In the genomic region with DNA sequence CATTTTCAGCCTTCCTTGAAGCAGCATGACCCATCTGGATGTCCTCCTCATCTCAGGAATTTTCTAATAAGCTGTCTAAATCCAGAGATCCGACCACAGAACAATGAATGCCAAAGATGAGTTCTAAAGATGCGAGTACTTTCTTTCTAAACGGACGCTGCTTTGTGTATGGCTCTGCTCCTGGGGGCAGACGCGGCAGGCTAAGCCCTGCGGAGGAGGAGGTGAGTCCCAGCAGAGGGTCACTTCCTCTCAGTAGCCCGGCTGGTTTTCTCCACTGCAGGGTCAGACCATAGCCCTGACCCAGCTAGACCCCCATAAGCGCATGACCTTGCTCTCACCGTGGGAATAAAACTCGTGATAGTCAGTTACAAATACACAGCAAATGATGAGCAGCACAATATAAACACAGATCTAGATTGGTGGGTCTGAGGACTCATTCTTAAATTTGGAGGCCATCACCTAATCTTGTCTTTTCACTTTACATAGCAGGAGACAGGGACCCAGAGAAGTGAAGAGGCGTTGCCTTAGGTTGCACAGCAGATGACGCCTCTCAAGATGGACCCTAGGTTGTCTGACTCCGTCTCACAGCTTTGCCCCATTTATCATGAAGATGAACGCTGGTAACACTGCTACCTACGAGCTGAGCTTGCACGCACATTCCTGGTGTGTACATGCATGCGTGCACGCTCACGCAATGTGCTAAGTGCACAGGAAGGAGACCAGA, we compare ENCODE assay signal across 8 cellular contexts. TPM values are rescaled to one million over a fixed set of nuclear protein-coding genes. Genes with fewer than 3 reads are reported as not detected.
A peak's percentile ranks its signal among the peaks of the same experiment; 100 is the strongest.
DNase-seq lines count a peak whose midpoint lies in the region; ATAC-seq and TF ChIP-seq lines count a peak whose summit lies in the region.

No MANE protein-coding gene starts in this region.

- H3K27me3 ChIP-seq in osteoblast (ENCODE audit: insufficient read depth, low read length): no peaks in the 10 kb centered on the region
- no peaks in the 10 kb centered on the region for H3K27me3 ChIP-seq in naive thymus-derived CD4-positive, alpha-beta T cell (ENCODE audit: control insufficient read depth in 2 of 2, insufficient read depth in 2 of 2, low read length in 2 of 2)

- H3K79me2 ChIP-seq in osteoblast (ENCODE audit: insufficient read depth, low read length): peaks cover 72% of the 10 kb centered on the region

- H3K36me3 Mint-ChIP-seq in CD14-positive monocyte: peaks cover 52 to 60% of the 10 kb centered on the region in 2 donors
- peaks cover 0 to 19% (median 10%) of the 10 kb centered on the region in 5 donors for H3K36me3 Mint-ChIP-seq in naive thymus-derived CD4-positive, alpha-beta T cell

- H3K9me3 ChIP-seq in osteoblast (ENCODE audit: low read depth, low read length): no peaks in the 10 kb centered on the region
- H3K9me3 ChIP-seq in naive thymus-derived CD4-positive, alpha-beta T cell (ENCODE audit: control insufficient read depth in 2 of 3, low read length in 3 of 3): no peaks in the 10 kb centered on the region
- H3K9me3 ChIP-seq in mucosa of descending colon: no peaks in the 10 kb centered on the region

- DNase-seq in CD14-positive monocyte (ENCODE audit: low spot score): no peak
- peak; percentile 56 for DNase-seq in NCI-H82 treated with DMSO at 0.1 percent for 48 hours (lab: John Stamatoyannopoulos, UW; ENCODE audit: unreplicated experiment)
- DNase-seq in dermis blood vessel endothelial cell: peak; percentile 49
- DNase-seq in osteoblast (ENCODE audit: insufficient read length, low spot score, missing footprints): no peak
- no peak for DNase-seq in naive thymus-derived CD4-positive, alpha-beta T cell
- no peak for DNase-seq in mucosa of descending colon

- peaks cover 53% of the 10 kb centered on the region for H3K36me3 ChIP-seq in osteoblast (ENCODE audit: insufficient read depth, low read length)
- peaks cover 0 to 9% (median 3%) of the 10 kb centered on the region in 3 experiments for H3K36me3 ChIP-seq in naive thymus-derived CD4-positive, alpha-beta T cell (ENCODE audit: control insufficient read depth in 2 of 3, insufficient read depth in 3 of 3, low read length in 3 of 3)
- H3K36me3 ChIP-seq in mucosa of descending colon (ENCODE audit: low read depth): no peaks in the 10 kb centered on the region

- peak overlapping the region; percentile 100 for H3K27ac ChIP-seq in osteoblast (ENCODE audit: low read depth, low read length)
- H3K27ac ChIP-seq in naive thymus-derived CD4-positive, alpha-beta T cell (ENCODE audit: low read depth, low read length): no peak overlapping the region

- H3K27me3 Mint-ChIP-seq in CD14-positive monocyte (ENCODE audit: low read depth in 3 of 3): peaks cover 0 to 3% (median 0%) of the 10 kb centered on the region in 3 donors
- H3K27me3 Mint-ChIP-seq in naive thymus-derived CD4-positive, alpha-beta T cell: no peaks in the 10 kb centered on the region

- H3K9me3 Mint-ChIP-seq in CD14-positive monocyte: no peaks in the 10 kb centered on the region
- H3K9me3 Mint-ChIP-seq in naive thymus-derived CD4-positive, alpha-beta T cell: peaks cover 0 to 3% (median 0%) of the 10 kb centered on the region in 11 donors

- intact Hi-C loops in CD14-positive monocyte (cut with micrococcal nuclease) (no loop called here), mucosa of descending colon (cut with DNase I, micrococcal nuclease) (no loop called here)
- intact Hi-C loops in naive thymus-derived CD4-positive, alpha-beta T cell (cut with micrococcal nuclease): no loop called here

- no peak overlapping the region for H3K4me2 ChIP-seq in osteoblast (ENCODE audit: insufficient read depth, low read length)

- CTCF ChIA-PET in naive thymus-derived CD4-positive, alpha-beta T cell (lab: Charles Lee): no interaction called here

- H4K20me1 ChIP-seq in osteoblast (ENCODE audit: insufficient read depth, low read length): peaks cover 4% of the 10 kb centered on the region

- no peak overlapping the region for H3K4me3 Mint-ChIP-seq in CD14-positive monocyte
- no peak overlapping the region for H3K4me3 Mint-ChIP-seq in naive thymus-derived CD4-positive, alpha-beta T cell

- no peak for ATAC-seq in naive thymus-derived CD4-positive, alpha-beta T cell
- ATAC-seq in HG03342 (IDR thresholded peaks at IDR 0.05; ENCODE audit: unreplicated experiment): no peak
- ATAC-seq in GM18498 (IDR thresholded peaks at IDR 0.05; ENCODE audit: unreplicated experiment): no peak
- no peak for ATAC-seq in mucosa of descending colon

- no peak for TF ChIP-seq CTCF in CD14-positive monocyte (IDR thresholded peaks at IDR 0.05)
- no peak for TF ChIP-seq CTCF in osteoblast (IDR thresholded peaks at IDR 0.05; ENCODE audit: extremely low read depth, low read depth, low read length)
- TF ChIP-seq CTCF in mucosa of descending colon (IDR thresholded peaks at IDR 0.05): no peak

- H3K4me3 ChIP-seq in osteoblast (ENCODE audit: insufficient read depth, low read length) (no peak overlapping the region), mucosa of descending colon (no peak overlapping the region)
- no peak overlapping the region for H3K4me3 ChIP-seq in naive thymus-derived CD4-positive, alpha-beta T cell (ENCODE audit: low read length)

- H3K4me1 Mint-ChIP-seq in CD14-positive monocyte: peaks cover 75% of the 10 kb centered on the region
- H3K4me1 Mint-ChIP-seq in naive thymus-derived CD4-positive, alpha-beta T cell: peaks cover 13 to 44% (median 22%) of the 10 kb centered on the region in 7 donors

- no peak overlapping the region for H2AFZ ChIP-seq in osteoblast (ENCODE audit: low read length)

- H3K27ac Mint-ChIP-seq in CD14-positive monocyte: peak overlapping the region in 4 of 7 donors; percentile 12 to 54 (median 32)
- H3K27ac Mint-ChIP-seq in naive thymus-derived CD4-positive, alpha-beta T cell: peak overlapping the region in 1 of 9 donors; percentile 36

- H3K4me1 ChIP-seq in osteoblast (ENCODE audit: insufficient read depth, low read length) (peaks cover 56% of the 10 kb centered on the region), mucosa of descending colon (ENCODE audit: low read depth) (peaks cover 14% of the 10 kb centered on the region)
- peaks cover 18% of the 10 kb centered on the region in 2 donors for H3K4me1 ChIP-seq in naive thymus-derived CD4-positive, alpha-beta T cell (ENCODE audit: control insufficient read depth in 2 of 2, insufficient read depth in 2 of 2, low read length in 2 of 2)

- POLR2A ChIA-PET in naive thymus-derived CD4-positive, alpha-beta T cell (lab: Charles Lee): interaction anchor here (0.5 kb wide), 1 partner anchor 308 kb away, joined by 3 read pairs; no protein-coding TSS in a partner anchor

RNA-seq across cellular contexts. Expression of a gene that starts 16.6 kb away (rescaled TPM):
- polyA plus RNA-seq in CD14-positive monocyte: 1 to 10 TPM; 5.2 to 8.7 TPM
- total RNA-seq in dermis blood vessel endothelial cell (19.7 and 37.7 TPM in 2 replicates), osteoblast (31.8 and 34.2 TPM in 2 replicates), mucosa of descending colon (10 to 100 TPM; 23.9 to 49.5 (median 25.6) TPM)
- total RNA-seq in naive thymus-derived CD4-positive, alpha-beta T cell: 10 to 100 TPM; 23.4 to 32.8 (median 29.9) TPM
- 1 to 10 TPM; 5.2 to 7.7 TPM for polyA plus RNA-seq in naive thymus-derived CD4-positive, alpha-beta T cell

RNA-seq across cellular contexts. Expression of a gene that starts 39.1 kb away (rescaled TPM):
- polyA plus RNA-seq in CD14-positive monocyte: not detected
- total RNA-seq in dermis blood vessel endothelial cell (under 0.01 TPM in 1 of 2 replicates, not detected in the other), osteoblast (not detected in 2 replicates), mucosa of descending colon (1 to 10 TPM in 2 of 3 donors, under 1 TPM in 1; 0.79 to 4.8 (median 3.0) TPM)
- total RNA-seq in naive thymus-derived CD4-positive, alpha-beta T cell: not detected
- polyA plus RNA-seq in naive thymus-derived CD4-positive, alpha-beta T cell: not detected

Comparison
In these comparisons a context has a peak if more than half of its experiments do, and no peak if none do; other contexts are left out.
1. DNase-seq: peak in NCI-H82 treated with DMSO at 0.1 percent for 48 hours (single experiment) and dermis blood vessel endothelial cell (single experiment); none in CD14-positive monocyte (single experiment), osteoblast (single experiment), naive thymus-derived CD4-positive, alpha-beta T cell (0 of 9) and mucosa of descending colon (0 of 3).